ENCODE assay signal across 1 cellular context in genomic region chr12:108560752-108561719, GRCh38.
A peak's percentile ranks its signal among the peaks of the same experiment; 100 is the strongest.
TF ChIP-seq lines count a peak whose summit lies in the region.

TSS of gene SART3 (minus strand) at chr12:108561173. CDS start at chr12:108561154, 19 bp downstream.

TF ChIP-seq in K562, 482 proteins besides CTCF, POLR2A, EP300 and RAD21 (continued from another document and continues in another):
- TF ChIP-seq FOXO4 (CRISPR knock-in tag; IDR thresholded peaks at IDR 0.05) (no peak), AFF4 (CRISPR knock-in tag; IDR thresholded peaks at IDR 0.05) (0 out of 2 replicates have a peak, but pooled peaks have one; percentile 53), RBM14 (IDR thresholded peaks at IDR 0.05; ENCODE audit: borderline replicate concordance, insufficient read depth, low read depth, low read length) (no peak), GTF2F1 (IDR thresholded peaks at IDR 0.05; ENCODE audit: low read depth, low read length) (no peak), CREB1 (IDR thresholded peaks at IDR 0.05) (no peak), CREB1 (CRISPR knock-in tag; IDR thresholded peaks at IDR 0.05) (no peak; the same call in 1 of the 2 replicates), HNRNPK (IDR thresholded peaks at IDR 0.05; ENCODE audit: low read depth, low read length, poor library complexity, severe bottlenecking) (no peak), EP400 (IDR thresholded peaks at IDR 0.05) (peak; percentile 82), BRF1 (IDR thresholded peaks at IDR 0.05; ENCODE audit: borderline replicate concordance, extremely low read depth, insufficient read length) (no peak), NFYB (IDR thresholded peaks at IDR 0.05; ENCODE audit: extremely low read depth, insufficient read length) (no peak), RBM15 (IDR thresholded peaks at IDR 0.05; ENCODE audit: insufficient read depth, low read length) (no peak), ZNF282 (CRISPR knock-in tag; IDR thresholded peaks at IDR 0.05) (no peak), CREB3 (tag; conservative IDR thresholded peaks at IDR 0.05; ENCODE audit: low read depth) (peak; percentile 63; the same call in 1 of the 2 replicates), ZNF398 (CRISPR knock-in tag; IDR thresholded peaks at IDR 0.05) (no peak), MAFK (IDR thresholded peaks at IDR 0.05; ENCODE audit: low read length) (no peak), DMBX1 (CRISPR knock-in tag; IDR thresholded peaks at IDR 0.05; ENCODE audit: borderline replicate concordance) (no peak), ZBTB43 (CRISPR knock-in tag; IDR thresholded peaks at IDR 0.05) (no peak), HDAC1 (IDR thresholded peaks at IDR 0.05) (peak in 1 of 2 experiments; percentile 83; a peak in 2 of 4 replicates), ELK1 (CRISPR knock-in tag; IDR thresholded peaks at IDR 0.05) (no peak), FOXK2 (conservative IDR thresholded peaks at IDR 0.05 in 1 of 2, IDR thresholded peaks at IDR 0.05 in 1 of 2; ENCODE audit: low read depth in 2 of 2) (peak; percentile 7 to 27; a peak in 2 of 4 replicates), GABPB1 (CRISPR knock-in tag; IDR thresholded peaks at IDR 0.05) (peak; percentile 85), RUNX1 (IDR thresholded peaks at IDR 0.05; ENCODE audit: low read depth) (no peak), HMGXB4 (CRISPR knock-in tag; IDR thresholded peaks at IDR 0.05) (peak; percentile 91; the same call in 1 of the 2 replicates), SIRT6 (IDR thresholded peaks at IDR 0.05; ENCODE audit: low read depth, low read length) (no peak), ZBTB7A (IDR thresholded peaks at IDR 0.05; ENCODE audit: borderline replicate concordance, control insufficient read depth, low read depth, low read length) (0 out of 2 replicates have a peak, but pooled peaks have one; percentile 13), ATF2 (CRISPR knock-in tag; IDR thresholded peaks at IDR 0.05) (no peak), PREB (CRISPR knock-in tag; IDR thresholded peaks at IDR 0.05) (peak; percentile 52; the same call in 1 of the 2 replicates), SAP30 (IDR thresholded peaks at IDR 0.05; ENCODE audit: borderline replicate concordance, insufficient read depth, low read depth, low read length, poor library complexity, severe bottlenecking) (no peak), KLF10 (CRISPR knock-in tag; IDR thresholded peaks at IDR 0.05) (no peak), SMARCA4 (IDR thresholded peaks at IDR 0.05) (peak; percentile 17; the same call in 1 of the 2 replicates), SMC3 (conservative IDR thresholded peaks at IDR 0.05; ENCODE audit: insufficient read depth, low read depth, low read length) (no peak), ILK (tag; IDR thresholded peaks at IDR 0.05; ENCODE audit: borderline replicate concordance, low read depth) (no peak), BCLAF1 (IDR thresholded peaks at IDR 0.05; ENCODE audit: borderline replicate concordance in 1 of 2, control insufficient read depth in 1 of 2, low read depth in 2 of 2, low read length in 1 of 2) (no peak), DDX20 (tag; IDR thresholded peaks at IDR 0.05; ENCODE audit: low read depth) (no peak), NCOR1 (IDR thresholded peaks at IDR 0.05) (no peak), SMARCE1 (IDR thresholded peaks at IDR 0.05) (no peak), ZBTB1 (CRISPR knock-in tag; IDR thresholded peaks at IDR 0.05; ENCODE audit: borderline replicate concordance, low read depth) (no peak), ZNF316 (IDR thresholded peaks at IDR 0.05) (no peak), TRIM24 (IDR thresholded peaks at IDR 0.05) (no peak), ZNF507 (tag; conservative IDR thresholded peaks at IDR 0.05) (no peak), POLR3G (IDR thresholded peaks at IDR 0.05; ENCODE audit: extremely low read depth, insufficient read length, insufficient replicate concordance) (no peak), EHMT2 (IDR thresholded peaks at IDR 0.05) (no peak), ZNF263 (CRISPR knock-in tag; IDR thresholded peaks at IDR 0.05; ENCODE audit: borderline replicate concordance) (peak; percentile 46; the same call in 1 of the 2 replicates), NFE2 (IDR thresholded peaks at IDR 0.05; ENCODE audit: low read depth) (peak; percentile 87), ZNF589 (CRISPR knock-in tag; IDR thresholded peaks at IDR 0.05; ENCODE audit: low read depth) (no peak)
